10 cellular contexts compared by ENCODE assay signal in genomic region chr21:31872072-31872451, GRCh38. TPM values are rescaled to one million over a fixed set of nuclear protein-coding genes. Genes with fewer than 3 reads are reported as not detected.
A peak's percentile ranks its signal among the peaks of the same experiment; 100 is the strongest.
DNase-seq lines count a peak whose midpoint lies in the region; ATAC-seq and TF ChIP-seq lines count a peak whose summit lies in the region.
"Had no signal": no experiment of that assay in that cellular context is flagged by ENCODE, and none has a peak within 500 bp of the region (broad histone marks: within the 10 kb centered on the region; RNA-seq: fewer than 3 reads in every experiment).

No MANE protein-coding gene starts in this region.

- H3K27ac ChIP-seq in angular gyrus (ENCODE audit: low read depth, low read length) (peak overlapping the region; percentile 58), tibial nerve (no peak overlapping the region)

- DNase-seq in activated naive CD4-positive, alpha-beta T cell treated with anti-CD3 and anti-CD28 coated beads, Interleukin-2, amount 50 U/mL, for 72 hours (ENCODE audit: low spot score in 2 of 2): no peak
- DNase-seq in mesenteric fat pad (ENCODE audit: low spot score) (peak; percentile 2), tibial nerve (ENCODE audit: low spot score in 2 of 2) (no peak)
- no peak for DNase-seq in stimulated activated CD8-positive, alpha-beta memory T cell treated with anti-CD3 and anti-CD28 coated beads, Interleukin-4, amount 100 ng/mL, for 48 hours
- DNase-seq: cortex of kidney had no signal

- WGBS in tibial nerve, 2 donors: 21 to 26% methylated on average over 12 of the region's 12 CpGs

- no peak for TF ChIP-seq POLR2A in tibial nerve (IDR thresholded peaks at IDR 0.05)

- no peak for ATAC-seq in activated naive CD4-positive, alpha-beta T cell treated with anti-CD3 and anti-CD28 coated beads, Interleukin-2, amount 50 U/mL, for 72 hours
- ATAC-seq in GM18907 (IDR thresholded peaks at IDR 0.05; ENCODE audit: unreplicated experiment) (no peak), HG03342 (IDR thresholded peaks at IDR 0.05; ENCODE audit: unreplicated experiment) (no peak)

- no peaks in the 10 kb centered on the region for H3K36me3 ChIP-seq in tibial nerve

- peaks cover 39% of the 10 kb centered on the region for H3K27me3 Mint-ChIP-seq in activated naive CD4-positive, alpha-beta T cell treated with anti-CD3 and anti-CD28 coated beads, Interleukin-2, amount 50 U/mL, for 24 hours

- no peaks in the 10 kb centered on the region for H3K9me3 Mint-ChIP-seq in activated naive CD4-positive, alpha-beta T cell treated with anti-CD3 and anti-CD28 coated beads, Interleukin-2, amount 50 U/mL, for 24 hours
- H3K9me3 Mint-ChIP-seq in activated naive CD4-positive, alpha-beta T cell treated with anti-CD3 and anti-CD28 coated beads, Interleukin-2, amount 50 U/mL, for 72 hours: no peaks in the 10 kb centered on the region

- peaks cover 0 to 26% (median 12%) of the 10 kb centered on the region in 4 donors for H3K4me1 ChIP-seq in tibial nerve

- no peaks in the 10 kb centered on the region for H3K9me3 ChIP-seq in tibial nerve

- TF ChIP-seq CTCF in tibial nerve (IDR thresholded peaks at IDR 0.05): no peak

- peak overlapping the region in 3 of 4 donors; percentile 55 to 68 (median 59) for H3K4me3 ChIP-seq in tibial nerve

- peak overlapping the region; percentile 82 for H3K4me3 Mint-ChIP-seq in activated naive CD4-positive, alpha-beta T cell treated with anti-CD3 and anti-CD28 coated beads, Interleukin-2, amount 50 U/mL, for 24 hours

- H3K27ac Mint-ChIP-seq in activated naive CD4-positive, alpha-beta T cell treated with anti-CD3 and anti-CD28 coated beads, Interleukin-2, amount 50 U/mL, for 24 hours: no peak overlapping the region
- H3K27ac Mint-ChIP-seq in activated naive CD4-positive, alpha-beta T cell treated with anti-CD3 and anti-CD28 coated beads, Interleukin-2, amount 50 U/mL, for 72 hours: no peak overlapping the region

- no peaks in the 10 kb centered on the region for H3K36me3 Mint-ChIP-seq in activated naive CD4-positive, alpha-beta T cell treated with anti-CD3 and anti-CD28 coated beads, Interleukin-2, amount 50 U/mL, for 24 hours
- no peaks in the 10 kb centered on the region for H3K36me3 Mint-ChIP-seq in activated naive CD4-positive, alpha-beta T cell treated with anti-CD3 and anti-CD28 coated beads, Interleukin-2, amount 50 U/mL, for 72 hours

- TF ChIP-seq EP300 in tibial nerve (IDR thresholded peaks at IDR 0.05): no peak

- H3K4me1 Mint-ChIP-seq in activated naive CD4-positive, alpha-beta T cell treated with anti-CD3 and anti-CD28 coated beads, Interleukin-2, amount 50 U/mL, for 24 hours: peaks cover 7% of the 10 kb centered on the region

- peaks cover 0 to 16% of the 10 kb centered on the region in 2 donors for H3K27me3 ChIP-seq in tibial nerve

RNA-seq across cellular contexts. Expression of gene HUNK, which starts 0.8 kb away (rescaled TPM):
- total RNA-seq in activated naive CD4-positive, alpha-beta T cell treated with anti-CD3 and anti-CD28 coated beads, Interleukin-2, amount 50 U/mL, for 72 hours: under 1 TPM in 1 of 2 donors, not detected in 1; 0.23 TPM
- 0.55 TPM for total RNA-seq in mesenteric fat pad
- under 1 TPM in 3 of 4 donors, not detected in 1; 0.20 to 0.30 (median 0.21) TPM for total RNA-seq in tibial nerve
- total RNA-seq: myocyte had no signal
